In genomic region chr2:138787053-138787666, GRCh38 we compare ENCODE assay signal across 8 cellular contexts. TPM values are rescaled to one million over a fixed set of nuclear protein-coding genes. Genes with fewer than 3 reads are reported as not detected.
DNase-seq lines count a peak whose midpoint lies in the region; ATAC-seq and TF ChIP-seq lines count a peak whose summit lies in the region.

No MANE protein-coding gene starts in this region.

- intact Hi-C loops in CD4-positive, alpha-beta T cell (cut with DNase I, micrococcal nuclease): loop anchor here (1.0 to 2.0 kb wide), 2 partner anchors 920 to 921 kb away; no protein-coding TSS in a partner anchor

- ATAC-seq in CD4-positive, alpha-beta T cell (ENCODE audit: poor library complexity): no peak
- peak; percentile 64 for ATAC-seq in GM19372 (IDR thresholded peaks at IDR 0.05; ENCODE audit: low read depth, unreplicated experiment)
- no peak for ATAC-seq in activated CD8-positive, alpha-beta memory T cell treated with anti-CD3 and anti-CD28 coated beads, Interleukin-2, amount 10 ng/mL, durations not matched to agents 7 days and 5 days

- no peak for DNase-seq in CD4-positive, alpha-beta T cell
- DNase-seq in NCI-H1694 treated with DMSO at 0.1 percent for 48 hours (lab: John Stamatoyannopoulos, UW): peak; percentile 65
- DNase-seq in lung microvascular endothelial cell (ENCODE audit: low read depth in 2 of 2): peak; percentile 31 to 56
- DNase-seq in activated CD8-positive, alpha-beta memory T cell treated with anti-CD3 and anti-CD28 coated beads, Interleukin-2, amount 10 ng/mL, durations not matched to agents 7 days and 5 days: no peak
- no peak for DNase-seq in activated naive CD4-positive, alpha-beta T cell treated with anti-CD3 and anti-CD28 coated beads, Interleukin-2, amount 50 U/mL, for 16 hours
- DNase-seq in HK-2 (ENCODE audit: unreplicated experiment): no peak

- H3K9me3 ChIP-seq in CD4-positive, alpha-beta T cell (ENCODE audit: control insufficient read depth, low read length): no peaks in the 10 kb centered on the region

- no peak overlapping the region for H3K27ac ChIP-seq in CD4-positive, alpha-beta T cell (ENCODE audit: low read depth, low read length)

- H3K36me3 Mint-ChIP-seq in CD4-positive, alpha-beta T cell (ENCODE audit: low read depth): no peaks in the 10 kb centered on the region
- no peaks in the 10 kb centered on the region for H3K36me3 Mint-ChIP-seq in brain
- no peaks in the 10 kb centered on the region for H3K36me3 Mint-ChIP-seq in activated CD8-positive, alpha-beta memory T cell treated with anti-CD3 and anti-CD28 coated beads, Interleukin-2, amount 10 ng/mL, durations not matched to agents 7 days and 5 days

- H3K4me3 Mint-ChIP-seq in CD4-positive, alpha-beta T cell: no peak overlapping the region
- H3K4me3 Mint-ChIP-seq in brain: no peak overlapping the region
- no peak overlapping the region for H3K4me3 Mint-ChIP-seq in activated CD8-positive, alpha-beta memory T cell treated with anti-CD3 and anti-CD28 coated beads, Interleukin-2, amount 10 ng/mL, durations not matched to agents 7 days and 5 days

- H3K4me1 Mint-ChIP-seq in CD4-positive, alpha-beta T cell (ENCODE audit: low read depth): no peaks in the 10 kb centered on the region
- peaks cover 10% of the 10 kb centered on the region for H3K4me1 Mint-ChIP-seq in brain
- H3K4me1 Mint-ChIP-seq in activated CD8-positive, alpha-beta memory T cell treated with anti-CD3 and anti-CD28 coated beads, Interleukin-2, amount 10 ng/mL, durations not matched to agents 7 days and 5 days: no peaks in the 10 kb centered on the region

- CTCF ChIA-PET in CD4-positive, alpha-beta T cell (lab: Charles Lee): no interaction called here
- CTCF ChIA-PET in activated CD8-positive, alpha-beta memory T cell treated with anti-CD3 and anti-CD28 coated beads, Interleukin-2, amount 10 ng/mL, durations not matched to agents 7 days and 5 days (lab: Charles Lee): interaction anchor here (0.5 to 1.3 kb wide), 4 partner anchors 40 to 921 kb away, joined by 3 to 6 read pairs (median 4); no protein-coding TSS in a partner anchor

- TF ChIP-seq CTCF in CD4-positive, alpha-beta T cell (IDR thresholded peaks at IDR 0.05): peak; percentile 42
- TF ChIP-seq CTCF in brain (conservative IDR thresholded peaks at IDR 0.05): peak; percentile 86 to 87

- H3K27me3 Mint-ChIP-seq in CD4-positive, alpha-beta T cell: peaks cover 14% of the 10 kb centered on the region
- H3K27me3 Mint-ChIP-seq in brain: peaks cover 36% of the 10 kb centered on the region
- peaks cover 35% of the 10 kb centered on the region for H3K27me3 Mint-ChIP-seq in activated CD8-positive, alpha-beta memory T cell treated with anti-CD3 and anti-CD28 coated beads, Interleukin-2, amount 10 ng/mL, durations not matched to agents 7 days and 5 days

- POLR2A ChIA-PET in CD4-positive, alpha-beta T cell (lab: Charles Lee): no interaction called here

- no peaks in the 10 kb centered on the region for H3K9me3 Mint-ChIP-seq in CD4-positive, alpha-beta T cell
- peaks cover 0 to 21% (median 7%) of the 10 kb centered on the region in 5 experiments for H3K9me3 Mint-ChIP-seq in brain
- H3K9me3 Mint-ChIP-seq in activated CD8-positive, alpha-beta memory T cell treated with anti-CD3 and anti-CD28 coated beads, Interleukin-2, amount 10 ng/mL, durations not matched to agents 7 days and 5 days (ENCODE audit: low read depth): no peaks in the 10 kb centered on the region

- peaks cover 8% of the 10 kb centered on the region for H3K27me3 ChIP-seq in CD4-positive, alpha-beta T cell (ENCODE audit: control insufficient read depth, insufficient read depth, low read length)

- H3K27ac Mint-ChIP-seq in CD4-positive, alpha-beta T cell: no peak overlapping the region
- no peak overlapping the region for H3K27ac Mint-ChIP-seq in brain
- no peak overlapping the region for H3K27ac Mint-ChIP-seq in activated CD8-positive, alpha-beta memory T cell treated with anti-CD3 and anti-CD28 coated beads, Interleukin-2, amount 10 ng/mL, durations not matched to agents 7 days and 5 days

RNA-seq across cellular contexts. Expression of gene NXPH2, which starts 7.0 kb away (rescaled TPM):
- not detected for total RNA-seq in CD4-positive, alpha-beta T cell
- not detected for polyA plus RNA-seq in brain (ENCODE audit: insufficient read depth, low read depth, low replicate concordance)
- not detected in 2 replicates for total RNA-seq in lung microvascular endothelial cell
- total RNA-seq in activated CD8-positive, alpha-beta memory T cell treated with anti-CD3 and anti-CD28 coated beads, Interleukin-2, amount 10 ng/mL, durations not matched to agents 7 days and 5 days: not detected

Comparison
In these comparisons a context has a peak if more than half of its experiments do, and no peak if none do; other contexts are left out.
1. DNase-seq: peak in NCI-H1694 treated with DMSO at 0.1 percent for 48 hours (single experiment) and lung microvascular endothelial cell (2 of 2); none in CD4-positive, alpha-beta T cell (0 of 10), activated CD8-positive, alpha-beta memory T cell treated with anti-CD3 and anti-CD28 coated beads, Interleukin-2, amount 10 ng/mL, durations not matched to agents 7 days and 5 days (single experiment), activated naive CD4-positive, alpha-beta T cell treated with anti-CD3 and anti-CD28 coated beads, Interleukin-2, amount 50 U/mL, for 16 hours (single experiment) and HK-2 (single experiment).